16 cellular contexts compared by ENCODE assay signal in genomic region chr19:15292140-15292539, GRCh38. TPM values are rescaled to one million over a fixed set of nuclear protein-coding genes. Genes with fewer than 3 reads are reported as not detected.
DNase-seq lines count a peak whose midpoint lies in the region; ATAC-seq and TF ChIP-seq lines count a peak whose summit lies in the region.
"Had no signal": no experiment of that assay in that cellular context is flagged by ENCODE, and none has a peak within 500 bp of the region (broad histone marks: within the 10 kb centered on the region; RNA-seq: fewer than 3 reads in every experiment).

No MANE protein-coding gene starts in this region.

- H3K4me1 ChIP-seq in osteoblast (ENCODE audit: insufficient read depth, low read length): peaks cover 42% of the 10 kb centered on the region
- H3K4me1 ChIP-seq in mucosa of descending colon (ENCODE audit: low read depth): peaks cover 67% of the 10 kb centered on the region

- H3K9me3 ChIP-seq in osteoblast (ENCODE audit: low read depth, low read length) (no peaks in the 10 kb centered on the region), mucosa of descending colon (no peaks in the 10 kb centered on the region)
- H3K9me3 ChIP-seq: left ventricle myocardium inferior, sigmoid colon had no signal

- H3K27ac ChIP-seq in osteoblast (ENCODE audit: low read depth, low read length): peak overlapping the region; percentile 24

- POLR2A ChIA-PET in activated naive CD8-positive, alpha-beta T cell treated with anti-CD3 and anti-CD28 coated beads, Interleukin-2, amount 10 ng/mL, durations not matched to agents 7 days and 5 days (lab: Charles Lee): interaction anchor here (0.5 to 0.6 kb wide), 2 partner anchors 34 to 66 kb away, joined by 3 read pairs; no protein-coding TSS in a partner anchor

- peak overlapping the region in 2 of 3 donors; percentile 11 to 47 for H3K27ac Mint-ChIP-seq in IgD-negative memory B cell
- peak overlapping the region; percentile 19 for H3K27ac Mint-ChIP-seq in activated naive CD8-positive, alpha-beta T cell treated with anti-CD3 and anti-CD28 coated beads, Interleukin-2, amount 10 ng/mL, durations not matched to agents 7 days and 5 days

- no peaks in the 10 kb centered on the region for H3K27me3 ChIP-seq in osteoblast (ENCODE audit: insufficient read depth, low read length)
- H3K27me3 ChIP-seq: sigmoid colon had no signal

- peaks cover 76 to 84% (median 78%) of the 10 kb centered on the region in 3 donors for H3K4me1 Mint-ChIP-seq in IgD-negative memory B cell
- peaks cover 69% of the 10 kb centered on the region for H3K4me1 Mint-ChIP-seq in activated naive CD8-positive, alpha-beta T cell treated with anti-CD3 and anti-CD28 coated beads, Interleukin-2, amount 10 ng/mL, durations not matched to agents 7 days and 5 days

- H3K4me3 ChIP-seq in osteoblast (ENCODE audit: insufficient read depth, low read length): no peak overlapping the region
- no peak overlapping the region for H3K4me3 ChIP-seq in mucosa of descending colon
- H3K4me3 ChIP-seq: sigmoid colon had no signal

- peaks cover 91% of the 10 kb centered on the region for H4K20me1 ChIP-seq in osteoblast (ENCODE audit: insufficient read depth, low read length)

- H3K27me3 Mint-ChIP-seq in IgD-negative memory B cell: no peaks in the 10 kb centered on the region
- no peaks in the 10 kb centered on the region for H3K27me3 Mint-ChIP-seq in activated naive CD8-positive, alpha-beta T cell treated with anti-CD3 and anti-CD28 coated beads, Interleukin-2, amount 10 ng/mL, durations not matched to agents 7 days and 5 days

- ATAC-seq in activated naive CD8-positive, alpha-beta T cell treated with anti-CD3 and anti-CD28 coated beads, Interleukin-2, amount 10 ng/mL, durations not matched to agents 7 days and 5 days (ENCODE audit: low read depth): no peak
- ATAC-seq in mucosa of descending colon: no peak
- ATAC-seq in HG03196 (IDR thresholded peaks at IDR 0.05; ENCODE audit: unreplicated experiment): no peak
- ATAC-seq in GM21360 (IDR thresholded peaks at IDR 0.05; ENCODE audit: unreplicated experiment): no peak

- H3K36me3 Mint-ChIP-seq in IgD-negative memory B cell: peaks cover 4% of the 10 kb centered on the region
- H3K36me3 Mint-ChIP-seq in activated naive CD8-positive, alpha-beta T cell treated with anti-CD3 and anti-CD28 coated beads, Interleukin-2, amount 10 ng/mL, durations not matched to agents 7 days and 5 days: peaks cover 9% of the 10 kb centered on the region

- H3K36me3 ChIP-seq in osteoblast (ENCODE audit: insufficient read depth, low read length): no peaks in the 10 kb centered on the region
- H3K36me3 ChIP-seq in mucosa of descending colon (ENCODE audit: low read depth): no peaks in the 10 kb centered on the region
- H3K36me3 ChIP-seq: left ventricle myocardium inferior, sigmoid colon had no signal

- no peak overlapping the region for H2AFZ ChIP-seq in osteoblast (ENCODE audit: low read length)

- H3K79me2 ChIP-seq in osteoblast (ENCODE audit: insufficient read depth, low read length): peaks cover 98% of the 10 kb centered on the region

- intact Hi-C loops in mucosa of descending colon (cut with DNase I, micrococcal nuclease): no loop called here

- H3K4me3 Mint-ChIP-seq in IgD-negative memory B cell: peak overlapping the region in 3 of 4 donors; percentile 23 to 64 (median 50)
- peak overlapping the region; percentile 16 for H3K4me3 Mint-ChIP-seq in activated naive CD8-positive, alpha-beta T cell treated with anti-CD3 and anti-CD28 coated beads, Interleukin-2, amount 10 ng/mL, durations not matched to agents 7 days and 5 days

- no peaks in the 10 kb centered on the region for H3K9me3 Mint-ChIP-seq in IgD-negative memory B cell
- H3K9me3 Mint-ChIP-seq in activated naive CD8-positive, alpha-beta T cell treated with anti-CD3 and anti-CD28 coated beads, Interleukin-2, amount 10 ng/mL, durations not matched to agents 7 days and 5 days: no peaks in the 10 kb centered on the region

- H3K4me2 ChIP-seq in osteoblast (ENCODE audit: insufficient read depth, low read length): no peak overlapping the region

- DNase-seq in NCI-H2171 treated with DMSO at 0.1 percent for 48 hours (lab: John Stamatoyannopoulos, UW) (peak; percentile 45), NCI-H2171 (lab: John Stamatoyannopoulos, UW) (no peak), osteoblast (ENCODE audit: insufficient read length, low spot score, missing footprints) (no peak), mucosa of descending colon (no peak)
- no peak for DNase-seq in activated naive CD8-positive, alpha-beta T cell treated with anti-CD3 and anti-CD28 coated beads, Interleukin-2, amount 10 ng/mL, durations not matched to agents 7 days and 5 days
- DNase-seq: 8988T, left ventricle myocardium inferior, NCI-H2081, SIG-M5, sigmoid colon had no signal

- no peak for TF ChIP-seq CTCF in osteoblast (IDR thresholded peaks at IDR 0.05; ENCODE audit: extremely low read depth, low read depth, low read length)
- no peak for TF ChIP-seq CTCF in mucosa of descending colon (IDR thresholded peaks at IDR 0.05)

RNA-seq across cellular contexts. Expression of gene BRD4, which starts 40.2 kb away (rescaled TPM):
- polyA plus RNA-seq in IgD-negative memory B cell: 20.5 TPM
- 100 to 1,000 TPM; 132 to 134 TPM for total RNA-seq in activated naive CD8-positive, alpha-beta T cell treated with anti-CD3 and anti-CD28 coated beads, Interleukin-2, amount 10 ng/mL, durations not matched to agents 7 days and 5 days
- total RNA-seq in osteoblast: 25.0 and 25.7 TPM in 2 replicates
- 100 to 1,000 TPM in 1 of 3 donors, 10 to 100 TPM in 2; 78.3 to 104 (median 82.6) TPM for total RNA-seq in mucosa of descending colon

RNA-seq across cellular contexts. Expression of gene EPHX3, which starts 59.9 kb away (rescaled TPM):
- polyA plus RNA-seq in IgD-negative memory B cell: not detected
- total RNA-seq in activated naive CD8-positive, alpha-beta T cell treated with anti-CD3 and anti-CD28 coated beads, Interleukin-2, amount 10 ng/mL, durations not matched to agents 7 days and 5 days: not detected
- 0.29 TPM in 1 of 2 replicates, not detected in the other for total RNA-seq in osteoblast
- under 1 TPM in 1 of 3 donors, not detected in 2; 0.58 TPM for total RNA-seq in mucosa of descending colon
- total RNA-seq: dermis microvascular lymphatic vessel endothelial cell, left ventricle myocardium inferior, M059J, myocyte, sigmoid colon had no signal
